ENCODE assay signal across 9 cellular contexts in the genomic region with DNA sequence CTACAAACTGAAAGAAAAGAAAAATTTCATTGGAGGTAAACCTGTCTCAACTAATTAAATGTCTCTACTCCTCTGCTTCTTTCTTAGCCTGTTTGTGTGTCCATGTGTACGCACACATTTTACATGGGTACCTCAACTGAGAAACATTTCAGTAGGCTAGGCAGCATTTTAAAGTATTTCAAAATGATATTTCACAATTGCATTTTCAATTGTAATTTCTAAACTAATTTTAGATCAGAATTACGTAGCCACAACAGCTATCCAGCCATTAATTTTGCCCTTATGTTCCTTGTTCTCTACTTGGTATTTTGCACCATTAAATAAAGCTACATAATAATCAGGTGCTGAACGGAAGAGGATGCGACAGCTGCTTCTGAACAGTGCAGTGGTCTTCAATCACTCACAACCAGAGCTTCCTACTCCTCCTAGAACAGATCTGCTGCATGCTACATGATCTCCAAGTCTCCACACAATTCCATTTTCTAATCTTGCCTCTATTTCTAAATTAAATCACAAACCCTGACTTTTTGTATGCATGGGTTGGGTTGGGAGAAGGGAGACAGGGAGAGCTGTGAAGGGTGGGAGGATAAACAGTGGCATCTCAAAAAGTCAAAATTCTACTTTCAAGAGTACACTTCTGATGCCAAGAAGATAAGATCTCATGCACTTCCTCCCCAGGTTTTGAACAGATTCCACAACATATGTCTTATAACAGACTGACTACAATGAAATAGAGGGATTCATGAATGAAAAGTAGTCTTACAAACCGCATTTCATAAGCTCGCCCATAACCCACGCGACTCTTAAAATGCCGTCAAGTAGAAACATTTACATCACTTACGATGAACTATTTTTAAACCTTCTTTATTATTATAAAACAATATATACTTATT. TPM values are rescaled to one million over a fixed set of nuclear protein-coding genes. Genes with fewer than 3 reads are reported as not detected.
DNase-seq lines count a peak whose midpoint lies in the region; ATAC-seq, FAIRE-seq and TF ChIP-seq lines count a peak whose summit lies in the region.
"Had no signal": no experiment of that assay in that cellular context is flagged by ENCODE, and none has a peak within 500 bp of the region (broad histone marks: within the 10 kb centered on the region; RNA-seq: fewer than 3 reads in every experiment).

No MANE protein-coding gene starts in this region.

- ATAC-seq in CD4-positive, CD25-positive, alpha-beta regulatory T cell (ENCODE audit: low read depth in 2 of 2): no peak
- ATAC-seq in psoas muscle: no peak
- ATAC-seq in GM21526 (IDR thresholded peaks at IDR 0.05; ENCODE audit: low FRiP score, unreplicated experiment): no peak

- H3K27ac Mint-ChIP-seq in CD4-positive, CD25-positive, alpha-beta regulatory T cell: peak overlapping the region in 2 of 3 donors; percentile 5 to 18
- H3K27ac Mint-ChIP-seq in brain: peak overlapping the region in 3 of 5 experiments; percentile 9 to 74 (median 22)

- H3K36me3 Mint-ChIP-seq in CD4-positive, CD25-positive, alpha-beta regulatory T cell: no peaks in the 10 kb centered on the region
- H3K36me3 Mint-ChIP-seq in brain: peaks cover 6% of the 10 kb centered on the region

- DNase-seq in CD4-positive, CD25-positive, alpha-beta regulatory T cell: peak in 1 of 3 donors; percentile 32
- DNase-seq in GM23248 (peak; percentile 45), psoas muscle (no peak), H54 (ENCODE audit: insufficient read length, low spot score) (no peak), NCI-H146 treated with DMSO at 0.1 percent for 48 hours (lab: John Stamatoyannopoulos, UW; ENCODE audit: unreplicated experiment) (no peak), HT-29 (ENCODE audit: low spot score) (no peak)
- DNase-seq: EL had no signal

- H3K79me2 ChIP-seq in GM23248 (ENCODE audit: insufficient read depth): peaks cover 98% of the 10 kb centered on the region

- in situ Hi-C loops in GM23248 (cut with MboI): no loop called here

- H3K9me3 ChIP-seq in CD4-positive, CD25-positive, alpha-beta regulatory T cell (ENCODE audit: control insufficient read depth in 2 of 2, low read length in 2 of 2): no peaks in the 10 kb centered on the region
- H3K9me3 ChIP-seq in GM23248 (ENCODE audit: low read depth) (no peaks in the 10 kb centered on the region), psoas muscle (no peaks in the 10 kb centered on the region)

- H3K9me2 ChIP-seq in GM23248 (ENCODE audit: insufficient read depth): no peaks in the 10 kb centered on the region

- H3K9me3 Mint-ChIP-seq in CD4-positive, CD25-positive, alpha-beta regulatory T cell: no peaks in the 10 kb centered on the region
- H3K9me3 Mint-ChIP-seq in brain: no peaks in the 10 kb centered on the region

- H2AFZ ChIP-seq in GM23248: no peak overlapping the region

- peaks cover 23% of the 10 kb centered on the region for H3K4me1 ChIP-seq in CD4-positive, CD25-positive, alpha-beta regulatory T cell (ENCODE audit: control insufficient read depth, insufficient read depth, low read length, poor library complexity, severe bottlenecking)
- peaks cover 64% of the 10 kb centered on the region for H3K4me1 ChIP-seq in GM23248 (ENCODE audit: insufficient read depth)
- peaks cover 32% of the 10 kb centered on the region for H3K4me1 ChIP-seq in psoas muscle

- no peak overlapping the region for H3K4me3 ChIP-seq in CD4-positive, CD25-positive, alpha-beta regulatory T cell (ENCODE audit: low read depth, low read length)
- peak overlapping the region; percentile 61 for H3K4me3 ChIP-seq in GM23248
- peak overlapping the region; percentile 19 for H3K4me3 ChIP-seq in psoas muscle

- H3K4me3 Mint-ChIP-seq in CD4-positive, CD25-positive, alpha-beta regulatory T cell: peak overlapping the region in 3 of 4 donors; percentile 26 to 59 (median 27)
- peak overlapping the region in 2 of 5 experiments; percentile 3 to 26 for H3K4me3 Mint-ChIP-seq in brain

- intact Hi-C loops in psoas muscle (cut with DNase I): loop anchor here in 1 of 2 donors (10.0 kb wide), 1 partner anchor 50 kb away; no protein-coding TSS in a partner anchor

- TF ChIP-seq CTCF in brain (conservative IDR thresholded peaks at IDR 0.05): no peak
- TF ChIP-seq CTCF in psoas muscle (IDR thresholded peaks at IDR 0.05): no peak

- H3K27me3 Mint-ChIP-seq in CD4-positive, CD25-positive, alpha-beta regulatory T cell: no peaks in the 10 kb centered on the region
- no peaks in the 10 kb centered on the region for H3K27me3 Mint-ChIP-seq in brain

- peaks cover 32 to 89% (median 55%) of the 10 kb centered on the region in 4 donors for H3K4me1 Mint-ChIP-seq in CD4-positive, CD25-positive, alpha-beta regulatory T cell
- peaks cover 86% of the 10 kb centered on the region for H3K4me1 Mint-ChIP-seq in brain

- H3K36me3 ChIP-seq in CD4-positive, CD25-positive, alpha-beta regulatory T cell (ENCODE audit: control insufficient read depth, insufficient read depth, low read length): no peaks in the 10 kb centered on the region
- no peaks in the 10 kb centered on the region for H3K36me3 ChIP-seq in GM23248 (ENCODE audit: low read depth)
- H3K36me3 ChIP-seq in psoas muscle (ENCODE audit: insufficient read depth in 1 of 2, low read depth in 1 of 2): no peaks in the 10 kb centered on the region

- H4K20me1 ChIP-seq in GM23248 (ENCODE audit: insufficient read depth): no peaks in the 10 kb centered on the region

- peak overlapping the region; percentile 73 for H3K9ac ChIP-seq in GM23248

- 67% methylated on average over 10 of the region's 10 CpGs for WGBS in GM23248 (ENCODE audit: low coverage in 1 of 2, low lambda C conversion rate in 2 of 2, missing lambda C conversion rate in 2 of 2), 2 experiments
- WGBS in psoas muscle, 3 donors: 74 to 76% (median 75%) methylated on average over 10 of the region's 10 CpGs

- H3K27ac ChIP-seq in CD4-positive, CD25-positive, alpha-beta regulatory T cell (ENCODE audit: insufficient read depth, low read length, poor library complexity, severe bottlenecking): peak overlapping the region; percentile 16
- H3K27ac ChIP-seq in GM23248 (peak overlapping the region; percentile 86), psoas muscle (peak overlapping the region; percentile 31)

- peak overlapping the region; percentile 70 for H3K4me2 ChIP-seq in GM23248 (ENCODE audit: unreplicated experiment)

- H3K27me3 ChIP-seq in CD4-positive, CD25-positive, alpha-beta regulatory T cell (ENCODE audit: control insufficient read depth, insufficient read depth, low read length): no peaks in the 10 kb centered on the region
- H3K27me3 ChIP-seq in GM23248 (replicated peaks; ENCODE audit: insufficient read depth) (no peaks in the 10 kb centered on the region), psoas muscle (ENCODE audit: insufficient read depth in 3 of 3, low read length in 2 of 3) (no peaks in the 10 kb centered on the region)

- peaks cover 54% of the 10 kb centered on the region for H3F3A ChIP-seq in GM23248 (ENCODE audit: insufficient read depth)

- no peak for FAIRE-seq in H54 (lab: Jason Lieb, UNC)

- no peak for TF ChIP-seq POLR2A in H54 (IDR thresholded peaks at IDR 0.05; ENCODE audit: low read depth, low read length)

RNA-seq across cellular contexts. Expression of gene CHSY1, which starts 57.4 kb away (rescaled TPM):
- 24.8 TPM for total RNA-seq in CD4-positive, CD25-positive, alpha-beta regulatory T cell
- polyA plus RNA-seq in CD4-positive, CD25-positive, alpha-beta regulatory T cell: 1 to 10 TPM; 2.4 to 3.8 (median 2.6) TPM
- total RNA-seq in GM23248 (2014; rRNA removed; shearing (Covaris generic)): 29.8 and 31.3 TPM in 2 replicates
- polyA plus RNA-seq in GM23248 (2016; fragmentation: Nextera tagmentation; extraction: Ambion mirVana) (4.8 and 5.2 TPM in 2 replicates), brain (ENCODE audit: insufficient read depth, low read depth, low replicate concordance) (23.9 TPM), psoas muscle (1 to 10 TPM; 2.9 to 5.0 (median 4.4) TPM)
- 10 to 100 TPM in 2 of 4 donors, 1 to 10 TPM in 2; 6.7 to 11.4 (median 8.5) TPM for total RNA-seq in psoas muscle
- 6.9 and 7.4 TPM in 2 replicates for total RNA-seq in HT-29 (2014; rRNA removed; shearing (Covaris generic))

Comparison
In these comparisons a context has a peak if more than half of its experiments do, and no peak if none do; other contexts are left out.
1. H3K27ac ChIP-seq: peak in every context shown above with its lines; median percentile 86 in GM23248; 31 in psoas muscle; 16 in CD4-positive, CD25-positive, alpha-beta regulatory T cell.